ENCODE assay signal across 8 cellular contexts in genomic region chr1:84758968-84759491, GRCh38.
A peak's percentile ranks its signal among the peaks of the same experiment; 100 is the strongest.
DNase-seq lines count a peak whose midpoint lies in the region; ATAC-seq, FAIRE-seq and TF ChIP-seq lines count a peak whose summit lies in the region.

No MANE protein-coding gene starts in this region.

- no peak overlapping the region for H3K9ac ChIP-seq in DND-41 (ENCODE audit: low read depth, low read length)

- H3K4me2 ChIP-seq in DND-41 (ENCODE audit: insufficient read depth, low read length), result no peak overlapping the region

- ATAC-seq in DND-41 (ENCODE audit: insufficient read depth, low read depth), result no peak

- H3K4me3 ChIP-seq in DND-41 (ENCODE audit: low read depth in 1 of 2, low read length in 2 of 2), result no peak overlapping the region
- H3K4me3 ChIP-seq in choroid plexus epithelial cell (ENCODE audit: low read depth, low read length), result peak overlapping the region; percentile 25

- no peaks in the 10 kb centered on the region for H3K27me3 ChIP-seq in DND-41 (ENCODE audit: insufficient read depth, low read length, poor library complexity)

- FAIRE-seq in RCC 7860 (lab: Jason Lieb, UNC), result no peak

- intact Hi-C loops in posterior cingulate gyrus (cut with DNase I), result loop anchor here (10.0 kb wide), 2 partner anchors 74 to 824 kb away; no protein-coding TSS in a partner anchor

- H2AFZ ChIP-seq in DND-41 (ENCODE audit: low read depth, low read length), result peak overlapping the region; percentile 43; the same call in 1 of the 2 replicates

- no peaks in the 10 kb centered on the region for H3K79me2 ChIP-seq in DND-41 (ENCODE audit: insufficient read depth, low read length)

- H3K4me1 ChIP-seq in DND-41 (ENCODE audit: insufficient read depth, low read length), result no peaks in the 10 kb centered on the region

- no peak for DNase-seq in DND-41
- DNase-seq in NCI-H2227 (lab: John Stamatoyannopoulos, UW; ENCODE audit: unreplicated experiment), result peak; percentile 79
- DNase-seq in choroid plexus epithelial cell (ENCODE audit: low read depth), result peak; percentile 37
- DNase-seq in posterior cingulate gyrus, result peak; percentile 39 to 95 (median 75)
- DNase-seq in RWPE1 (ENCODE audit: low spot score), result no peak
- no peak for DNase-seq in NCI-H510A treated with DMSO at 0.1 percent for 48 hours (lab: John Stamatoyannopoulos, UW)
- DNase-seq in RCC 7860 (ENCODE audit: low spot score), result no peak
- DNase-seq in GM10248 (ENCODE audit: extremely low spot score), result no peak

- POLR2A ChIA-PET in RWPE1 (lab: Yijun Ruan, JAX; ENCODE audit: low non-redundant PET) (no interaction called here), GM10248 (lab: Yijun Ruan, JAX) (no interaction called here)

- H3K36me3 ChIP-seq in DND-41 (ENCODE audit: insufficient read depth, low read length), result no peaks in the 10 kb centered on the region

- H4K20me1 ChIP-seq in DND-41 (ENCODE audit: insufficient read depth, low read length), result no peaks in the 10 kb centered on the region

- H3K27ac ChIP-seq in DND-41 (ENCODE audit: low read length) (no peak overlapping the region), RWPE1 (no peak overlapping the region)

- TF ChIP-seq CTCF in DND-41 (IDR thresholded peaks at IDR 0.05; ENCODE audit: borderline replicate concordance, extremely low read depth, low read length, poor library complexity, severe bottlenecking), result no peak
- no peak for TF ChIP-seq CTCF in choroid plexus epithelial cell (conservative IDR thresholded peaks at IDR 0.05; ENCODE audit: low read depth, low read length)
- no peak for TF ChIP-seq CTCF in RWPE1 (conservative IDR thresholded peaks at IDR 0.05; ENCODE audit: low read depth)
- TF ChIP-seq CTCF in GM10248 (IDR thresholded peaks at IDR 0.05; ENCODE audit: control extremely low read depth, extremely low read depth, low read depth, missing control alignments), result no peak

- no peaks in the 10 kb centered on the region for H3K9me3 ChIP-seq in DND-41 (ENCODE audit: insufficient read depth, low read length, severe bottlenecking)

- CTCF ChIA-PET in RWPE1 (lab: Yijun Ruan, JAX) (interaction anchor here (0.6 to 1.2 kb wide), 3 partner anchors 13 to 325 kb away, joined by 4 to 5 read pairs (median 4); no protein-coding TSS in a partner anchor), GM10248 (lab: Yijun Ruan, JAX) (interaction anchor here (0.8 to 7.9 kb wide), 12 partner anchors 8 to 827 kb away, joined by 3 to 55 read pairs (median 4); no protein-coding TSS in a partner anchor)

Comparison
In these comparisons a context has a peak if more than half of its experiments do, and no peak if none do; other contexts are left out.
1. DNase-seq: peak in NCI-H2227 (single experiment), choroid plexus epithelial cell (single experiment) and posterior cingulate gyrus (10 of 10); none in DND-41 (single experiment), RWPE1 (single experiment), NCI-H510A treated with DMSO at 0.1 percent for 48 hours (single experiment), RCC 7860 (single experiment) and GM10248 (single experiment).